Comparison of ENCODE assay signal across 2 cellular contexts in the genomic region with DNA sequence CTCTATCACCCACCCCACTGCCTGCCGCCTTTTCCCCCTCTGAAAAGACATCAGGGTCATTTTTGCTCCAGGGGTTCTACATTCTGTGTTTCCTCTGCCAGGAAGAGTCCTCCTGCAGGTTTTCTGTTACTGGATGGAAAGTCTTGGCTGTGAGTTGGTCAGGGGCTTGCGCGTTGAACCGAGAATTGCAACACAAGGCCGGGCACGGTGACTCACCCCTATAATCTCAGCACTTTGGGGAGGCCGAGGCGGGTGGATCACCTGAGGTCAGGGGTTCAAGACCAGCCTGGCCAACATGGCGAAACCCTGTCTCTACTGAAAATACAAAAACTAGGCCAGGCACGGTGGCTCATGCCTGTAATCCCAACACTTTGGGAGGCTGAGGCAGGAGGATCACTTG.
A peak's percentile ranks its signal among the peaks of the same experiment; 100 is the strongest.
TF ChIP-seq lines count a peak whose summit lies in the region.
"Not testable (repeated sequence)": the region's sequence is repeated elsewhere in the genome, so short reads cannot be mapped to it uniquely, and the experiment has no call there.

No MANE protein-coding gene starts in this region.

TF ChIP-seq in K562, 482 proteins besides CTCF, POLR2A, EP300 and RAD21:
- TF ChIP-seq JUND (IDR thresholded peaks at IDR 0.05; ENCODE audit: borderline replicate concordance, low read depth, low read length) = 0 out of 2 replicates have a peak, but pooled peaks have one; percentile 6
- TF ChIP-seq JUND (tag; IDR thresholded peaks at IDR 0.05; ENCODE audit: borderline replicate concordance, low read depth, low read length) = not testable (repeated sequence)

TF ChIP-seq in HepG2, 621 proteins besides CTCF, POLR2A, EP300 and RAD21:
- TF ChIP-seq CEBPG (CRISPR knock-in tag; IDR thresholded peaks at IDR 0.05) = peak; percentile 53; the same call in 1 of the 2 replicates
- peak; percentile 46 for TF ChIP-seq CEBPB (IDR thresholded peaks at IDR 0.05; ENCODE audit: borderline replicate concordance, low read depth, low read length)
- TF ChIP-seq NR2F6 (IDR thresholded peaks at IDR 0.05) = not testable (repeated sequence)
- TF ChIP-seq NR2F6 (CRISPR knock-in tag; IDR thresholded peaks at IDR 0.05) = 0 out of 2 replicates have a peak, but pooled peaks have one; percentile 15
- TF ChIP-seq RARA (CRISPR knock-in tag; IDR thresholded peaks at IDR 0.05) = peak; percentile 59
- TF ChIP-seq FOSL1 (CRISPR knock-in tag; IDR thresholded peaks at IDR 0.05; ENCODE audit: borderline replicate concordance) = peak; percentile 53; the same call in 1 of the 2 replicates
- TF ChIP-seq JUND (CRISPR knock-in tag; IDR thresholded peaks at IDR 0.05) = peak; percentile 57; the same call in 1 of the 2 replicates
- TF ChIP-seq FOSL2 (CRISPR knock-in tag; IDR thresholded peaks at IDR 0.05) = peak; percentile 93
- peak; percentile 81 for TF ChIP-seq ZMYM2 (CRISPR knock-in tag; IDR thresholded peaks at IDR 0.05)
- TF ChIP-seq ZMYM3 (CRISPR knock-in tag; IDR thresholded peaks at IDR 0.05) = peak; percentile 41; the same call in 1 of the 2 replicates
- TF ChIP-seq, protein P1, sequence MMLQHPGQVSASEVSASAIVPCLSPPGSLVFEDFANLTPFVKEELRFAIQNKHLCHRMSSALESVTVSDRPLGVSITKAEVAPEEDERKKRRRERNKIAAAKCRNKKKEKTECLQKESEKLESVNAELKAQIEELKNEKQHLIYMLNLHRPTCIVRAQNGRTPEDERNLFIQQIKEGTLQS (CRISPR knock-in tag; IDR thresholded peaks at IDR 0.05) = peak; percentile 62
